In the genomic region with DNA sequence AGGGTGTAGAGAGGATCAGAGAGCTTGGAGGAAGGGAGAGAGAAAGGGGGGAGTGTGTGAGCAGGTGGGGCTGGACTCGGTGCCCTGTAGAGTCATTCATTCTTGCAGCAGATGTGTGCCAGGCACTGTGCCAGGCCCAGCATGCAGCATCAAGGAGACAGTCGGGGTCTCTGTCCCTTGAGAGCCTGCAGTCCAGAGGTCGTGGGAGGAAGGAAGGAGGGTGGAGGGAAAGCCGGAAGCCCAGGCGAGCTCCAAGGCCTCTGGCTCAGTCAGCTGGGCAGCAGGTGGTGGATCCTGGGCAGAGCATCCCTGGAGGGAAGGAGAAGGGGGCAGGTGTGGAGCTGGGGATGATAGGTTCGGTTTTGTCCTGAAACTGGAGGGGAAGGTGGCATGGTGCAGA, we compare ENCODE assay signal across 14 cellular contexts. TPM values are rescaled to one million over a fixed set of nuclear protein-coding genes. Genes with fewer than 3 reads are reported as not detected.
DNase-seq lines count a peak whose midpoint lies in the region; ATAC-seq and TF ChIP-seq lines count a peak whose summit lies in the region.
"Had no signal": no experiment of that assay in that cellular context is flagged by ENCODE, and none has a peak within 500 bp of the region (broad histone marks: within the 10 kb centered on the region; RNA-seq: fewer than 3 reads in every experiment).

No MANE protein-coding gene starts in this region.

- H3K4me1 ChIP-seq in adipocyte (ENCODE audit: control insufficient read depth, insufficient read depth, low read length) (peaks cover 56% of the 10 kb centered on the region), right cardiac atrium (ENCODE audit: control insufficient read depth, insufficient read depth, low read length) (peaks cover 29% of the 10 kb centered on the region), skeletal muscle satellite cell (ENCODE audit: control insufficient read depth, insufficient read depth, low read length) (peaks cover 37% of the 10 kb centered on the region), tibial nerve (peaks cover 3 to 96% (median 52%) of the 10 kb centered on the region in 4 donors)

- H3K9me3 ChIP-seq in adipocyte (ENCODE audit: control insufficient read depth, low read length) = no peaks in the 10 kb centered on the region
- H3K9me3 ChIP-seq in right cardiac atrium (ENCODE audit: control insufficient read depth, low read length) = no peaks in the 10 kb centered on the region
- no peaks in the 10 kb centered on the region for H3K9me3 ChIP-seq in skeletal muscle satellite cell (replicated peaks; ENCODE audit: low read length)
- no peaks in the 10 kb centered on the region for H3K9me3 ChIP-seq in tibial nerve

- TF ChIP-seq EP300 in tibial nerve (IDR thresholded peaks at IDR 0.05) = no peak

- 29% methylated on average over 6 of the region's 6 CpGs for WGBS in right cardiac atrium
- WGBS in tibial nerve, 2 donors = 33% methylated on average over 6 of the region's 6 CpGs

- ATAC-seq in right cardiac atrium (no peak), HG03354 (IDR thresholded peaks at IDR 0.05; ENCODE audit: poor library complexity, severe bottlenecking, unreplicated experiment) (no peak)
- ATAC-seq: GM12878 had no signal

- no peak for TF ChIP-seq CTCF in tibial nerve (IDR thresholded peaks at IDR 0.05)

- H3K27ac ChIP-seq in right cardiac atrium (ENCODE audit: low read length) (peak overlapping the region; percentile 70), tibial nerve (peak overlapping the region in 2 of 4 donors; percentile 73 to 76)

- intact Hi-C loops in right cardiac atrium (cut with DNase I) = no loop called here

- H3K4me3 ChIP-seq in adipocyte (ENCODE audit: low read length) = no peak overlapping the region
- H3K4me3 ChIP-seq in right cardiac atrium (ENCODE audit: low read length) = no peak overlapping the region
- no peak overlapping the region for H3K4me3 ChIP-seq in skeletal muscle satellite cell (ENCODE audit: low read length)
- no peak overlapping the region for H3K4me3 ChIP-seq in tibial nerve
- H3K4me3 ChIP-seq: GM12878 had no signal

- DNase-seq in COR-L47 (lab: John Stamatoyannopoulos, UW) (peak; percentile 32), adipocyte (ENCODE audit: low read depth) (no peak), right cardiac atrium (peak in 2 of 3 donors; percentile 62), tibial nerve (ENCODE audit: low spot score in 2 of 2) (no peak), inferior parietal cortex (ENCODE audit: extremely low spot score) (no peak), pons (ENCODE audit: low spot score) (no peak)
- DNase-seq: activated naive CD4-positive, alpha-beta T cell treated with anti-CD3 and anti-CD28 coated beads, Interleukin-2, amount 10 ng/mL, durations not matched to agents 7 days and 5 days; cortex of kidney; DND-41; GOT3; T-helper 9 cell had no signal

- H3K9ac ChIP-seq in adipocyte (ENCODE audit: low read length) (peak overlapping the region; percentile 19), skeletal muscle satellite cell (ENCODE audit: low read depth, low read length) (no peak overlapping the region)

- H3K27me3 ChIP-seq in adipocyte (replicated peaks; ENCODE audit: control insufficient read depth, insufficient read depth, low read length) (no peaks in the 10 kb centered on the region), right cardiac atrium (ENCODE audit: control insufficient read depth, insufficient read depth) (no peaks in the 10 kb centered on the region), skeletal muscle satellite cell (ENCODE audit: control insufficient read depth, insufficient read depth, low read length) (no peaks in the 10 kb centered on the region), tibial nerve (no peaks in the 10 kb centered on the region)

- no peaks in the 10 kb centered on the region for H3K36me3 ChIP-seq in adipocyte (ENCODE audit: control insufficient read depth, insufficient read depth, low read length, severe bottlenecking)
- no peaks in the 10 kb centered on the region for H3K36me3 ChIP-seq in skeletal muscle satellite cell (ENCODE audit: insufficient read depth, low read length)
- H3K36me3 ChIP-seq in tibial nerve = no peaks in the 10 kb centered on the region

- H3K4me2 ChIP-seq in skeletal muscle satellite cell (ENCODE audit: low read length) = peak overlapping the region; percentile 49

- TF ChIP-seq POLR2A in tibial nerve (IDR thresholded peaks at IDR 0.05) = no peak

RNA-seq across cellular contexts. Expression of gene EPN2, which starts 27.5 kb away (rescaled TPM):
- total RNA-seq in right cardiac atrium = 100 to 1,000 TPM in 3 of 4 donors, 10 to 100 TPM in 1; 83.3 to 138 (median 121) TPM
- polyA plus RNA-seq in right cardiac atrium = 50.2 TPM
- total RNA-seq in skeletal muscle satellite cell (2012; rRNA removed) = 32.2 and 35.8 TPM in 2 replicates
- total RNA-seq in tibial nerve = 100 to 1,000 TPM in 3 of 4 donors, 10 to 100 TPM in 1; 92.7 to 141 (median 119) TPM

Comparison
In these comparisons a context has a peak if more than half of its experiments do, and no peak if none do; other contexts are left out.
1. DNase-seq: peak in COR-L47 (single experiment) and right cardiac atrium (2 of 3); none in adipocyte (single experiment), tibial nerve (0 of 2), inferior parietal cortex (single experiment) and pons (single experiment).